8 cellular contexts compared by ENCODE assay signal in genomic region chr16:2156025-2156848, GRCh38. TPM values are rescaled to one million over a fixed set of nuclear protein-coding genes. Genes with fewer than 3 reads are reported as not detected.
DNase-seq lines count a peak whose midpoint lies in the region; ATAC-seq, FAIRE-seq and TF ChIP-seq lines count a peak whose summit lies in the region.

No MANE protein-coding gene starts in this region.

- H3K27ac Mint-ChIP-seq in CD14-positive monocyte: peak overlapping the region; percentile 89 to 95 (median 90)
- H3K27ac Mint-ChIP-seq in activated naive CD4-positive, alpha-beta T cell treated with anti-CD3 and anti-CD28 coated beads, Interleukin-2, amount 10 ng/mL, durations not matched to agents 7 days and 5 days: peak overlapping the region; percentile 95

- FAIRE-seq in frontal cortex (lab: Jason Lieb, UNC): no peak

- H3K9me3 ChIP-seq in HUES64 (ENCODE audit: insufficient read depth, low read depth, low read length) (no peaks in the 10 kb centered on the region), hepatocyte (ENCODE audit: low read depth) (no peaks in the 10 kb centered on the region), skeletal muscle satellite cell (replicated peaks; ENCODE audit: low read length) (no peaks in the 10 kb centered on the region)

- peak overlapping the region; percentile 96 to 97 for H3K4me3 Mint-ChIP-seq in CD14-positive monocyte
- peak overlapping the region; percentile 96 for H3K4me3 Mint-ChIP-seq in activated naive CD4-positive, alpha-beta T cell treated with anti-CD3 and anti-CD28 coated beads, Interleukin-2, amount 10 ng/mL, durations not matched to agents 7 days and 5 days

- H2AFZ ChIP-seq in hepatocyte: no peak overlapping the region

- H4K20me1 ChIP-seq in hepatocyte (ENCODE audit: insufficient read depth, poor library complexity, severe bottlenecking): peaks cover 74% of the 10 kb centered on the region

- peak overlapping the region; percentile 88 for H3K9ac ChIP-seq in HUES64 (ENCODE audit: low read depth, low read length)
- H3K9ac ChIP-seq in skeletal muscle satellite cell (ENCODE audit: low read depth, low read length): peak overlapping the region; percentile 84

- TF ChIP-seq CTCF in CD14-positive monocyte (IDR thresholded peaks at IDR 0.05) (no peak), hepatocyte (IDR thresholded peaks at IDR 0.05; ENCODE audit: poor library complexity) (no peak)

- intact Hi-C loops in CD14-positive monocyte (cut with micrococcal nuclease): loop anchor here (5.0 to 10.0 kb wide), 4 partner anchors 51 to 349 kb away; partner anchors contain the start of genes MLST8 (in 1 of the 2), MSRB1 (in 1 of the 2), NTHL1 (in 1 of the 2) and TSC2 (in 1 of the 2)

- CTCF ChIA-PET in activated naive CD4-positive, alpha-beta T cell treated with anti-CD3 and anti-CD28 coated beads, Interleukin-2, amount 10 ng/mL, durations not matched to agents 7 days and 5 days (lab: Charles Lee): interaction anchor here (0.6 to 2.2 kb wide), 3 partner anchors 15 to 132 kb away, joined by 3 to 11 read pairs (median 5); no protein-coding TSS in a partner anchor

- peaks cover 35% of the 10 kb centered on the region for H3K36me3 ChIP-seq in HUES64 (ENCODE audit: insufficient read depth, low read length)
- H3K36me3 ChIP-seq in hepatocyte (replicated peaks; ENCODE audit: insufficient read depth, low read depth): no peaks in the 10 kb centered on the region
- H3K36me3 ChIP-seq in skeletal muscle satellite cell (ENCODE audit: insufficient read depth, low read length): peaks cover 40% of the 10 kb centered on the region

- no peaks in the 10 kb centered on the region for H3K9me3 Mint-ChIP-seq in CD14-positive monocyte
- no peaks in the 10 kb centered on the region for H3K9me3 Mint-ChIP-seq in activated naive CD4-positive, alpha-beta T cell treated with anti-CD3 and anti-CD28 coated beads, Interleukin-2, amount 10 ng/mL, durations not matched to agents 7 days and 5 days

- H3K27me3 ChIP-seq in HUES64 (ENCODE audit: insufficient read depth, low read length): no peaks in the 10 kb centered on the region
- H3K27me3 ChIP-seq in hepatocyte: no peaks in the 10 kb centered on the region
- no peaks in the 10 kb centered on the region for H3K27me3 ChIP-seq in skeletal muscle satellite cell (ENCODE audit: control insufficient read depth, insufficient read depth, low read length)

- H3K79me2 ChIP-seq in hepatocyte: peaks cover 90% of the 10 kb centered on the region

- 8% methylated on average over 39 of the region's 41 CpGs for WGBS in HUES64
- 7% methylated on average over 36 of the region's 41 CpGs for WGBS in hepatocyte (ENCODE audit: low lambda C conversion rate, missing lambda C conversion rate)

- peaks cover 0 to 2% (median 2%) of the 10 kb centered on the region in 3 donors for H3K27me3 Mint-ChIP-seq in CD14-positive monocyte (ENCODE audit: low read depth in 3 of 3)
- no peaks in the 10 kb centered on the region for H3K27me3 Mint-ChIP-seq in activated naive CD4-positive, alpha-beta T cell treated with anti-CD3 and anti-CD28 coated beads, Interleukin-2, amount 10 ng/mL, durations not matched to agents 7 days and 5 days

- no peaks in the 10 kb centered on the region for H3K9me2 ChIP-seq in hepatocyte (replicated peaks; ENCODE audit: insufficient read depth)

- H3K4me1 Mint-ChIP-seq in CD14-positive monocyte: peaks cover 51% of the 10 kb centered on the region
- H3K4me1 Mint-ChIP-seq in activated naive CD4-positive, alpha-beta T cell treated with anti-CD3 and anti-CD28 coated beads, Interleukin-2, amount 10 ng/mL, durations not matched to agents 7 days and 5 days: peaks cover 48% of the 10 kb centered on the region

- peaks cover 21% of the 10 kb centered on the region for H3K4me1 ChIP-seq in HUES64 (ENCODE audit: insufficient read depth, low read length)
- peaks cover 48% of the 10 kb centered on the region for H3K4me1 ChIP-seq in hepatocyte (ENCODE audit: insufficient read depth)
- H3K4me1 ChIP-seq in skeletal muscle satellite cell (ENCODE audit: control insufficient read depth, insufficient read depth, low read length): peaks cover 68% of the 10 kb centered on the region

- H3K4me3 ChIP-seq in HUES64 (ENCODE audit: low read length): peak overlapping the region; percentile 71
- H3K4me3 ChIP-seq in hepatocyte: peak overlapping the region; percentile 95
- peak overlapping the region; percentile 75 for H3K4me3 ChIP-seq in skeletal muscle satellite cell (ENCODE audit: low read length)

- peak overlapping the region; percentile 95 for H3K4me2 ChIP-seq in hepatocyte
- peak overlapping the region; percentile 86 for H3K4me2 ChIP-seq in skeletal muscle satellite cell (ENCODE audit: low read length)

- DNase-seq in CD14-positive monocyte (ENCODE audit: low spot score) (peak; percentile 46), hepatocyte (ENCODE audit: low spot score) (peak; percentile 64), frontal cortex (ENCODE audit: low spot score in 2 of 2) (no peak)
- DNase-seq in activated naive CD4-positive, alpha-beta T cell treated with anti-CD3 and anti-CD28 coated beads, Interleukin-2, amount 10 ng/mL, durations not matched to agents 7 days and 5 days: peak; percentile 43

- H3K27ac ChIP-seq in HUES64 (ENCODE audit: low read depth, low read length): peak overlapping the region; percentile 53
- peak overlapping the region; percentile 56 for H3K27ac ChIP-seq in hepatocyte

- peaks cover 9 to 12% of the 10 kb centered on the region in 2 donors for H3K36me3 Mint-ChIP-seq in CD14-positive monocyte
- H3K36me3 Mint-ChIP-seq in activated naive CD4-positive, alpha-beta T cell treated with anti-CD3 and anti-CD28 coated beads, Interleukin-2, amount 10 ng/mL, durations not matched to agents 7 days and 5 days: peaks cover 14% of the 10 kb centered on the region

- no peak for ATAC-seq in HG02678 (IDR thresholded peaks at IDR 0.05; ENCODE audit: unreplicated experiment)
- ATAC-seq in GM21360 (IDR thresholded peaks at IDR 0.05; ENCODE audit: unreplicated experiment): no peak

RNA-seq across cellular contexts. Expression of gene TRAF7, which starts 0.7 kb away (rescaled TPM):
- polyA plus RNA-seq in CD14-positive monocyte (1 to 10 TPM; 5.9 to 6.7 TPM), hepatocyte (30.0 and 37.4 TPM in 2 replicates)
- polyA plus RNA-seq in HUES64 (2013, experiment 1 of 2): 59.5 TPM
- polyA plus RNA-seq in HUES64 (2013, experiment 2 of 2): 62.1 TPM
- total RNA-seq in hepatocyte (55.1 and 73.4 TPM in 2 replicates), frontal cortex (25.7 TPM)
- total RNA-seq in skeletal muscle satellite cell (2012; rRNA removed): 55.3 and 64.7 TPM in 2 replicates

RNA-seq across cellular contexts. Expression of gene RAB26, which starts 7.8 kb away (rescaled TPM):
- polyA plus RNA-seq in CD14-positive monocyte (not detected), hepatocyte (11.3 and 15.0 TPM in 2 replicates)
- polyA plus RNA-seq in HUES64 (2013, experiment 1 of 2): 2.6 TPM
- 2.7 TPM for polyA plus RNA-seq in HUES64 (2013, experiment 2 of 2)
- total RNA-seq in hepatocyte (4.1 and 8.3 TPM in 2 replicates), frontal cortex (4.1 TPM)
- 0.66 TPM in 1 of 2 replicates, not detected in the other for total RNA-seq in skeletal muscle satellite cell (2012; rRNA removed)

RNA-seq across cellular contexts. Expression of gene PKD1, which starts 20.5 kb away (rescaled TPM):
- 1 to 10 TPM in 1 of 2 donors, under 1 TPM in 1; 0.22 to 1.6 TPM for polyA plus RNA-seq in CD14-positive monocyte
- 20.3 TPM for polyA plus RNA-seq in HUES64 (2013, experiment 1 of 2)
- polyA plus RNA-seq in HUES64 (2013, experiment 2 of 2): 21.6 TPM
- 40.2 and 60.6 TPM in 2 replicates for total RNA-seq in hepatocyte
- polyA plus RNA-seq in hepatocyte: 35.9 and 49.3 TPM in 2 replicates
- total RNA-seq in skeletal muscle satellite cell (2012; rRNA removed): 90.8 and 110 TPM in 2 replicates
- total RNA-seq in frontal cortex: 58.3 TPM

RNA-seq across cellular contexts. Expression of gene CASKIN1, which starts 40.2 kb away (rescaled TPM):
- not detected for polyA plus RNA-seq in CD14-positive monocyte
- polyA plus RNA-seq in HUES64 (2013, experiment 1 of 2): 1.9 TPM
- 2.3 TPM for polyA plus RNA-seq in HUES64 (2013, experiment 2 of 2)
- total RNA-seq in hepatocyte: 0.47 and 0.80 TPM in 2 replicates
- polyA plus RNA-seq in hepatocyte: 1.7 TPM in 2 replicates
- under 0.01 and 0.22 TPM in 2 replicates for total RNA-seq in skeletal muscle satellite cell (2012; rRNA removed)
- total RNA-seq in frontal cortex: 15.9 TPM

RNA-seq across cellular contexts. Expression of gene MLST8, which starts 49.0 kb away (rescaled TPM):
- polyA plus RNA-seq in CD14-positive monocyte: 10 to 100 TPM; 29.9 to 30.5 TPM
- polyA plus RNA-seq in HUES64 (2013, experiment 1 of 2): 66.0 TPM
- 70.6 TPM for polyA plus RNA-seq in HUES64 (2013, experiment 2 of 2)
- total RNA-seq in hepatocyte: 28.3 and 52.4 TPM in 2 replicates
- polyA plus RNA-seq in hepatocyte: 87.3 and 88.3 TPM in 2 replicates
- 25.1 and 26.9 TPM in 2 replicates for total RNA-seq in skeletal muscle satellite cell (2012; rRNA removed)
- 6.9 TPM for total RNA-seq in frontal cortex

Comparison
In these comparisons a context has a peak if more than half of its experiments do, and no peak if none do; other contexts are left out.
1. DNase-seq: peak in CD14-positive monocyte (single experiment), activated naive CD4-positive, alpha-beta T cell treated with anti-CD3 and anti-CD28 coated beads, Interleukin-2, amount 10 ng/mL, durations not matched to agents 7 days and 5 days (single experiment) and hepatocyte (single experiment); none in frontal cortex (0 of 2).
2. Peak in every context shown above with its lines, with median percentiles within 50 percentile points of each other: H3K4me3 ChIP-seq.